In genomic region chr5:43068037-43068436, GRCh38 we compare ENCODE assay signal across 1 cellular context.
TF ChIP-seq lines count a peak whose summit lies in the region.

No MANE protein-coding gene starts in this region.

TF ChIP-seq in H1, 55 proteins besides CTCF, POLR2A, EP300 and RAD21 (continued from another document):
- no peak for TF ChIP-seq USF2 (IDR thresholded peaks at IDR 0.05; ENCODE audit: low read length)
- no peak for TF ChIP-seq GTF2F1 (IDR thresholded peaks at IDR 0.05; ENCODE audit: borderline replicate concordance, low read depth, low read length)
- TF ChIP-seq TCF12 (IDR thresholded peaks at IDR 0.05; ENCODE audit: low read depth, low read length), result no peak
- no peak for TF ChIP-seq GABPA (IDR thresholded peaks at IDR 0.05; ENCODE audit: borderline replicate concordance, insufficient read depth, low read length)
- no peak for TF ChIP-seq PHF8 (conservative IDR thresholded peaks at IDR 0.05; ENCODE audit: low read depth, low read length)
- no peak for TF ChIP-seq ASH2L (IDR thresholded peaks at IDR 0.05; ENCODE audit: low read length)
- no peak for TF ChIP-seq RXRA (IDR thresholded peaks at IDR 0.05; ENCODE audit: insufficient read depth, low read depth, low read length)
- no peak for TF ChIP-seq SP2 (IDR thresholded peaks at IDR 0.05; ENCODE audit: low read length)
- TF ChIP-seq ZNF274 (IDR thresholded peaks at IDR 0.05; ENCODE audit: borderline replicate concordance, extremely low read depth, low read length), result no peak
- TF ChIP-seq KDM1A (IDR thresholded peaks at IDR 0.05; ENCODE audit: borderline replicate concordance, low read length), result no peak
- no peak for TF ChIP-seq HDAC6 (IDR thresholded peaks at IDR 0.05; ENCODE audit: low read depth, low read length)
- TF ChIP-seq CHD2 (IDR thresholded peaks at IDR 0.05; ENCODE audit: low read length), result no peak
- TF ChIP-seq RNF2 (IDR thresholded peaks at IDR 0.05; ENCODE audit: borderline replicate concordance, low read depth, low read length, missing control alignments, poor library complexity, severe bottlenecking), result no peak
- no peak for TF ChIP-seq BRCA1 (IDR thresholded peaks at IDR 0.05; ENCODE audit: low read depth, low read length)
- no peak for TF ChIP-seq FOSL1 (IDR thresholded peaks at IDR 0.05; ENCODE audit: insufficient read depth, low read depth, low read length)
